In genomic region chr11:32893091-32893946, GRCh38 we compare ENCODE assay signal across 8 cellular contexts. TPM values are rescaled to one million over a fixed set of nuclear protein-coding genes. Genes with fewer than 3 reads are reported as not detected.
DNase-seq lines count a peak whose midpoint lies in the region; ATAC-seq and TF ChIP-seq lines count a peak whose summit lies in the region.

No MANE protein-coding gene starts in this region.

- no peaks in the 10 kb centered on the region for H3K36me3 Mint-ChIP-seq in activated naive CD4-positive, alpha-beta T cell treated with anti-CD3 and anti-CD28 coated beads, Interleukin-2, amount 50 U/mL, for 24 hours
- no peaks in the 10 kb centered on the region for H3K36me3 Mint-ChIP-seq in glutamatergic neuron (ENCODE audit: unreplicated experiment)

- H3K36me3 ChIP-seq in ovary = no peaks in the 10 kb centered on the region
- no peaks in the 10 kb centered on the region for H3K36me3 ChIP-seq in upper lobe of right lung

- H3K4me1 Mint-ChIP-seq in activated naive CD4-positive, alpha-beta T cell treated with anti-CD3 and anti-CD28 coated beads, Interleukin-2, amount 50 U/mL, for 24 hours = peaks cover 52% of the 10 kb centered on the region
- peaks cover 21% of the 10 kb centered on the region for H3K4me1 Mint-ChIP-seq in glutamatergic neuron (ENCODE audit: low read depth, unreplicated experiment)

- peak; percentile 72 for TF ChIP-seq CTCF in C4-2B (conservative IDR thresholded peaks at IDR 0.05)
- peak; percentile 31 for TF ChIP-seq CTCF in glutamatergic neuron (IDR thresholded peaks at IDR 0.05; ENCODE audit: partially characterized antibody, unreplicated experiment)
- TF ChIP-seq CTCF in ovary (IDR thresholded peaks at IDR 0.05) = peak in 2 of 3 donors; percentile 25 to 35
- peak; percentile 41 for TF ChIP-seq CTCF in upper lobe of right lung (IDR thresholded peaks at IDR 0.05)

- no peaks in the 10 kb centered on the region for H3K27me3 Mint-ChIP-seq in activated naive CD4-positive, alpha-beta T cell treated with anti-CD3 and anti-CD28 coated beads, Interleukin-2, amount 50 U/mL, for 24 hours
- H3K27me3 Mint-ChIP-seq in glutamatergic neuron (ENCODE audit: unreplicated experiment) = peaks cover 22% of the 10 kb centered on the region

- H3K9me3 ChIP-seq in ovary (no peaks in the 10 kb centered on the region), upper lobe of right lung (no peaks in the 10 kb centered on the region)

- peak overlapping the region; percentile 96 for H3K27ac ChIP-seq in C4-2B
- peak overlapping the region; percentile 97 to 99 for H3K27ac ChIP-seq in ovary
- peak overlapping the region; percentile 91 for H3K27ac ChIP-seq in upper lobe of right lung

- DNase-seq in RPMI7951 (ENCODE audit: low read depth) (peak; percentile 16), glutamatergic neuron (peak; percentile 86), ovary (peak; percentile 53 to 79 (median 71)), upper lobe of right lung (peak; percentile 82)

- H3K27ac Mint-ChIP-seq in activated naive CD4-positive, alpha-beta T cell treated with anti-CD3 and anti-CD28 coated beads, Interleukin-2, amount 50 U/mL, for 24 hours = peak overlapping the region; percentile 92
- H3K27ac Mint-ChIP-seq in glutamatergic neuron (ENCODE audit: unreplicated experiment) = peak overlapping the region; percentile 100

- ATAC-seq in GM19035 (IDR thresholded peaks at IDR 0.05; ENCODE audit: unreplicated experiment) = peak; percentile 36
- ATAC-seq in HG03280 (IDR thresholded peaks at IDR 0.05; ENCODE audit: unreplicated experiment) = peak; percentile 41
- ATAC-seq in upper lobe of right lung = peak; percentile 73

- H3K4me3 ChIP-seq in ovary = peak overlapping the region; percentile 82
- peak overlapping the region; percentile 86 for H3K4me3 ChIP-seq in upper lobe of right lung

- intact Hi-C loops in ovary (cut with DNase I) = no loop called here
- intact Hi-C loops in upper lobe of right lung (cut with DNase I) = no loop called here

- TF ChIP-seq EP300 in ovary (IDR thresholded peaks at IDR 0.05) = no peak

- H3K4me3 Mint-ChIP-seq in activated naive CD4-positive, alpha-beta T cell treated with anti-CD3 and anti-CD28 coated beads, Interleukin-2, amount 50 U/mL, for 24 hours = peak overlapping the region; percentile 90
- peak overlapping the region; percentile 94 for H3K4me3 Mint-ChIP-seq in glutamatergic neuron (ENCODE audit: unreplicated experiment)

- 0 to 1% (median 0%) methylated on average over 47 to 92 of the region's 92 CpGs for whole genome bisulfite sequencing in ovary, 3 donors

- H3K27me3 ChIP-seq in ovary (no peaks in the 10 kb centered on the region), upper lobe of right lung (no peaks in the 10 kb centered on the region)

- no peaks in the 10 kb centered on the region for H3K9me3 Mint-ChIP-seq in activated naive CD4-positive, alpha-beta T cell treated with anti-CD3 and anti-CD28 coated beads, Interleukin-2, amount 50 U/mL, for 24 hours
- peaks cover 25% of the 10 kb centered on the region for H3K9me3 Mint-ChIP-seq in glutamatergic neuron (ENCODE audit: unreplicated experiment)

- H3K4me1 ChIP-seq in ovary (ENCODE audit: insufficient read depth) = peaks cover 4% of the 10 kb centered on the region
- peaks cover 16% of the 10 kb centered on the region for H3K4me1 ChIP-seq in upper lobe of right lung

- TF ChIP-seq POLR2A in ovary (IDR thresholded peaks at IDR 0.05) = no peak

RNA-seq across cellular contexts. Expression of gene QSER1, which starts 0.7 kb away (rescaled TPM):
- total RNA-seq in RPMI7951 (2014; rRNA removed; shearing (Covaris generic)) = 19.2 and 21.4 TPM in 2 replicates
- total RNA-seq in glutamatergic neuron (ENCODE audit: unreplicated experiment) = 75.3 TPM
- total RNA-seq in ovary = 10 to 100 TPM; 30.1 to 50.1 (median 40.2) TPM
- polyA plus RNA-seq in ovary = 10 to 100 TPM in 1 of 2 donors, 1 to 10 TPM in 1; 7.4 to 17.6 TPM
- total RNA-seq in upper lobe of right lung = 26.3 TPM

Comparison
In these comparisons a context has a peak if more than half of its experiments do, and no peak if none do; other contexts are left out.
1. Peak in every context shown above with its lines: DNase-seq, ATAC-seq, H3K4me3 ChIP-seq and H3K27ac ChIP-seq.
2. DNase-seq: peak in every context shown above with its lines; median percentile 86 in glutamatergic neuron; 82 in upper lobe of right lung; 71 in ovary; 16 in RPMI7951.